In the genomic region with DNA sequence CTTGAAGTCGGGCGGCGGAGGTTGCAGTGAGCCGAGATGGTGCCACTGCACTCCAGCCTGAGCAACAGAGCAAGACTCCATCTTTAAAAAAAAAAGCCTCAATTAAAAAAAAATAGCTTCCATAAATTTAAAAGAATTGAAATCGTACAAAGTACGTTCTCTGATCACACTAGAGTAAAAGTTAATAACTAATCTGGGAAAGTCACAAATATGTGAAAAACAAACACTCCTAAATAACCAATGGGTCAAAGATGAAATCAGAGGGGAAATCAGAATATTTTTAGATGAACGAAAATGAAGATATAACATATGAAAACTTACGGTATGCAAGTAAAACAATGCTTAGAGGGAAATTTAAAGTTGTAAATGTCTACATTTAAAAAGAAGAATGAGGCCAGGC, we compare ENCODE assay signal across 1 cellular context.
A peak's percentile ranks its signal among the peaks of the same experiment; 100 is the strongest.
TF ChIP-seq lines count a peak whose summit lies in the region.

No MANE protein-coding gene starts in this region.

TF ChIP-seq in HepG2, 621 proteins besides CTCF, POLR2A, EP300 and RAD21:
- no peak for TF ChIP-seq HNF4G (IDR thresholded peaks at IDR 0.05; ENCODE audit: borderline replicate concordance, low read depth, low read length)
- TF ChIP-seq HNF4G (CRISPR knock-in tag; IDR thresholded peaks at IDR 0.05; ENCODE audit: borderline replicate concordance, low read depth) = no peak
- TF ChIP-seq, protein P1, sequence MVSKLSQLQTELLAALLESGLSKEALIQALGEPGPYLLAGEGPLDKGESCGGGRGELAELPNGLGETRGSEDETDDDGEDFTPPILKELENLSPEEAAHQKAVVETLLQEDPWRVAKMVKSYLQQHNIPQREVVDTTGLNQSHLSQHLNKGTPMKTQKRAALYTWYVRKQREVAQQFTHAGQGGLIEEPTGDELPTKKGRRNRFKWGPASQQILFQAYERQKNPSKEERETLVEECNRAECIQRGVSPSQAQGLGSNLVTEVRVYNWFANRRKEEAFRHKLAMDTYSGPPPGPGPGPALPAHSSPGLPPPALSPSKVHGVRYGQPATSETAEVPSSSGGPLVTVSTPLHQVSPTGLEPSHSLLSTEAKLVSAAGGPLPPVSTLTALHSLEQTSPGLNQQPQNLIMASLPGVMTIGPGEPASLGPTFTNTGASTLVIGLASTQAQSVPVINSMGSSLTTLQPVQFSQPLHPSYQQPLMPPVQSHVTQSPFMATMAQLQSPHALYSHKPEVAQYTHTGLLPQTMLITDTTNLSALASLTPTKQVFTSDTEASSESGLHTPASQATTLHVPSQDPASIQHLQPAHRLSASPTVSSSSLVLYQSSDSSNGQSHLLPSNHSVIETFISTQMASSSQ (IDR thresholded peaks at IDR 0.05; ENCODE audit: low read depth) = peak; percentile 55; the same call in 1 of the 2 replicates
- TF ChIP-seq, protein P1 (CRISPR knock-in tag; IDR thresholded peaks at IDR 0.05; ENCODE audit: borderline replicate concordance) = no peak
- TF ChIP-seq, protein P2, sequence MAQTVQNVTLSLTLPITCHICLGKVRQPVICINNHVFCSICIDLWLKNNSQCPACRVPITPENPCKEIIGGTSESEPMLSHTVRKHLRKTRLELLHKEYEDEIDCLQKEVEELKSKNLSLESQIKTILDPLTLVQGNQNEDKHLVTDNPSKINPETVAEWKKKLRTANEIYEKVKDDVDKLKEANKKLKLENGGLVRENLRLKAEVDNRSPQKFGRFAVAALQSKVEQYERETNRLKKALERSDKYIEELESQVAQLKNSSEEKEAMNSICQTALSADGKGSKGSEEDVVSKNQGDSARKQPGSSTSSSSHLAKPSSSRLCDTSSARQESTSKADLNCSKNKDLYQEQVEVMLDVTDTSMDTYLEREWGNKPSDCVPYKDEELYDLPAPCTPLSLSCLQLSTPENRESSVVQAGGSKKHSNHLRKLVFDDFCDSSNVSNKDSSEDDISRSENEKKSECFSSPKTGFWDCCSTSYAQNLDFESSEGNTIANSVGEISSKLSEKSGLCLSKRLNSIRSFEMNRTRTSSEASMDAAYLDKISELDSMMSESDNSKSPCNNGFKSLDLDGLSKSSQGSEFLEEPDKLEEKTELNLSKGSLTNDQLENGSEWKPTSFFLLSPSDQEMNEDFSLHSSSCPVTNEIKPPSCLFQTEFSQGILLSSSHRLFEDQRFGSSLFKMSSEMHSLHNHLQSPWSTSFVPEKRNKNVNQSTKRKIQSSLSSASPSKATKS (CRISPR knock-in tag; IDR thresholded peaks at IDR 0.05) = no peak
